In genomic region chr2:154306261-154306970, GRCh38 we compare ENCODE assay signal across 23 cellular contexts.
"Had no signal": no experiment of that assay in that cellular context is flagged by ENCODE, and none has a peak within 500 bp of the region (broad histone marks: within the 10 kb centered on the region; RNA-seq: fewer than 3 reads in every experiment).

No MANE protein-coding gene starts in this region.

- H3K27me3 ChIP-seq: body of pancreas had no signal

- H3K27me3 Mint-ChIP-seq: activated CD4-positive, alpha-beta T cell treated with anti-CD3 and anti-CD28 coated beads for 36 hours; activated CD8-positive, alpha-beta T cell treated with anti-CD3 and anti-CD28 coated beads for 36 hours; activated naive CD4-positive, alpha-beta T cell treated with anti-CD3 and anti-CD28 coated beads, Interleukin-2, amount 10 ng/mL, durations not matched to agents 7 days and 5 days; activated naive CD8-positive, alpha-beta T cell treated with anti-CD3 and anti-CD28 coated beads for 36 hours had no signal

- H3K36me3 Mint-ChIP-seq: activated naive CD4-positive, alpha-beta T cell treated with anti-CD3 and anti-CD28 coated beads, Interleukin-2, amount 10 ng/mL, durations not matched to agents 7 days and 5 days; activated naive CD8-positive, alpha-beta T cell treated with anti-CD3 and anti-CD28 coated beads for 36 hours had no signal

- DNase-seq: activated CD4-positive, alpha-beta T cell treated with anti-CD3 and anti-CD28 coated beads for 36 hours; activated CD8-positive, alpha-beta memory T cell treated with anti-CD3 and anti-CD28 coated beads, Interleukin-2, amount 50 U/mL, for 4 hours; activated CD8-positive, alpha-beta T cell treated with anti-CD3 and anti-CD28 coated beads for 36 hours; activated gamma-delta T cell treated with Interleukin-2 at 50 U/mL for 16 hours; activated naive CD4-positive, alpha-beta T cell treated with anti-CD3 and anti-CD28 coated beads, Interleukin-2, amount 10 ng/mL, durations not matched to agents 7 days and 5 days; activated naive CD8-positive, alpha-beta T cell treated with anti-CD3 and anti-CD28 coated beads for 36 hours; activated T-cell treated with anti-CD3 and anti-CD28 coated beads, Interleukin-2, amount 50 U/mL, for 72 hours; anterior cingulate cortex; body of pancreas; central memory CD4-positive, alpha-beta T cell; Karpas-422; NCI-H146; NCI-H2107; NCI-H510A treated with DMSO at 0.1 percent for 48 hours; NK-92 treated with Interleukin-12 subunit alpha and Interleukin-12 subunit beta, amount 100 ng/mL, for 24 hours; OCI-M1; RPMI8226; T-helper 1 cell had no signal

- H3K4me3 Mint-ChIP-seq: activated CD4-positive, alpha-beta T cell treated with anti-CD3 and anti-CD28 coated beads for 36 hours; activated CD8-positive, alpha-beta T cell treated with anti-CD3 and anti-CD28 coated beads for 36 hours; activated naive CD4-positive, alpha-beta T cell treated with anti-CD3 and anti-CD28 coated beads, Interleukin-2, amount 10 ng/mL, durations not matched to agents 7 days and 5 days; activated naive CD8-positive, alpha-beta T cell treated with anti-CD3 and anti-CD28 coated beads for 36 hours; activated T-cell treated with anti-CD3 and anti-CD28 coated beads, Interleukin-2, amount 50 U/mL, for 72 hours had no signal

- ATAC-seq: activated CD4-positive, alpha-beta T cell treated with anti-CD3 and anti-CD28 coated beads for 36 hours; activated CD8-positive, alpha-beta T cell treated with anti-CD3 and anti-CD28 coated beads for 36 hours; activated T-cell treated with anti-CD3 and anti-CD28 coated beads, Interleukin-2, amount 50 U/mL, for 72 hours; body of pancreas; K562; Panc1; Right ventricle myocardium inferior had no signal

- H3K27ac ChIP-seq: body of pancreas, VCaP had no signal

- H3K27ac Mint-ChIP-seq: activated CD4-positive, alpha-beta T cell treated with anti-CD3 and anti-CD28 coated beads for 36 hours; activated CD8-positive, alpha-beta T cell treated with anti-CD3 and anti-CD28 coated beads for 36 hours; activated naive CD4-positive, alpha-beta T cell treated with anti-CD3 and anti-CD28 coated beads, Interleukin-2, amount 10 ng/mL, durations not matched to agents 7 days and 5 days; activated naive CD8-positive, alpha-beta T cell treated with anti-CD3 and anti-CD28 coated beads for 36 hours; activated T-cell treated with anti-CD3 and anti-CD28 coated beads, Interleukin-2, amount 50 U/mL, for 72 hours; activated T-helper 2 cell treated with anti-CD3 and anti-CD28 coated beads, Interferon-gamma antibody, Interleukin-2, Interleukin-4, amounts not matched to agents 10 μg/mL and 5 μg/mL and 100 μg/mL, durations not matched to agents 14 hours and 24 hours and 36 hours had no signal

- H3K9me3 ChIP-seq: body of pancreas had no signal

- H3K4me1 Mint-ChIP-seq: activated CD4-positive, alpha-beta T cell treated with anti-CD3 and anti-CD28 coated beads for 36 hours; activated naive CD4-positive, alpha-beta T cell treated with anti-CD3 and anti-CD28 coated beads, Interleukin-2, amount 10 ng/mL, durations not matched to agents 7 days and 5 days; activated naive CD8-positive, alpha-beta T cell treated with anti-CD3 and anti-CD28 coated beads for 36 hours had no signal

- H3K4me3 ChIP-seq: body of pancreas, K562 had no signal

- H3K4me1 ChIP-seq: body of pancreas had no signal

- H3K9me3 Mint-ChIP-seq: activated naive CD8-positive, alpha-beta T cell treated with anti-CD3 and anti-CD28 coated beads for 36 hours; activated T-helper 2 cell treated with anti-CD3 and anti-CD28 coated beads, Interferon-gamma antibody, Interleukin-2, Interleukin-4, amounts not matched to agents 10 μg/mL and 5 μg/mL and 100 μg/mL, durations not matched to agents 14 hours and 24 hours and 36 hours had no signal
